Comparison of ENCODE assay signal across 8 cellular contexts in the genomic region with DNA sequence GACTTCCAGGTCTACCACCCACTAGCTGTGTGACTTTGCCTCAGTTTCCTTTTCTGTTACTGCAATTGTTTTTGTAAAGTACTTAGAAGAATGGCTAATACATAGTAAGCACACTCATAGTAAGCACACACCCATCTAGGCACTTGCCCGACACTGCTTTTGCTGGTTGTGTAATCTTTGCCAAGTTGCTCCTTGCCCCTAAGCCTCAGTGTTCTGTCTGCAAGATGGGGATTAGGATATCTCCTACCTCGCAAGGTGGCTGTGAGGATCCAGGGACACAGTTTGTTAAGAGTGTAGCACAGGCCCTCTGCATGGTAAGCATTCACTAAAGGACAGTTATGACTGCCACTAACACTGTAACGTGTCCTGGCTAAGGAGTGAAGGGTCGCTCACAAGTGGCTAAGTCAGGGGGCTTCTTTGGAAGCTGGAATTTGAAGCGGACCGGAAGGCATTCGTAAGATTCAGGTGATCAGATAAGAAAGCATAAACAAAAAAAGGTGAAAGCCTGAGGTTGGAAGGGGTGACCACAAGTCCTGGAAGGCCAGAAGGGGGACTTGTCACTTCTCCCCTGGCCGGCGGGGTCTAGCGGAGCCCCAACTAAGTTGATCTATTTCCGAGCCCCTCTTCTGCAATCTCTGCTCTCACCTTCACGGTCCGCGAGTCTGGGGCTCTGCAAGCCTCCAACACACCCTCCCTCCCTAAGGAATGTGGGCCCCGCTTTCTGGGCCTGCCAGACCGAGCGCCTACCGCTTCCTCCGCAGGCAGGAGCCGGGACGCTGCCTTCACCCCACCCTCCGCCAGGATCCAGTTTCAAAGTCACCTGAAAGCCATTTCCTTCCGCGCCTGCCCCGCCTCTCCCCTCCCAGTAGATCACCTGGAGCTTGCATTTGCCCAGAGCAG. TPM values are rescaled to one million over a fixed set of nuclear protein-coding genes. Genes with fewer than 3 reads are reported as not detected.
DNase-seq lines count a peak whose midpoint lies in the region; ATAC-seq and TF ChIP-seq lines count a peak whose summit lies in the region.

No MANE protein-coding gene starts in this region.

- H3K36me3 ChIP-seq in neural progenitor cell, result no peaks in the 10 kb centered on the region

- ATAC-seq in HG02938 (IDR thresholded peaks at IDR 0.05; ENCODE audit: unreplicated experiment) (no peak), GM19452 (IDR thresholded peaks at IDR 0.05; ENCODE audit: unreplicated experiment) (no peak)

- H3K9me3 Mint-ChIP-seq in neural progenitor cell, result no peaks in the 10 kb centered on the region

- TF ChIP-seq CTCF in neural progenitor cell (IDR thresholded peaks at IDR 0.05), result no peak
- TF ChIP-seq CTCF in GM13977 (IDR thresholded peaks at IDR 0.05; ENCODE audit: extremely low read depth, insufficient read depth, missing control alignments), result no peak

- H3K27me3 Mint-ChIP-seq in neural progenitor cell (ENCODE audit: insufficient read depth, low read depth), result peaks cover 28% of the 10 kb centered on the region

- in situ Hi-C loops in GM13977 (cut with MboI; ENCODE audit: low pct_unique_long_range_greater_than_20kb, low sequenced_read_pairs, unreplicated experiment), result no loop called here

- H3K36me3 Mint-ChIP-seq in neural progenitor cell, result no peaks in the 10 kb centered on the region

- H3K9ac ChIP-seq in neural progenitor cell, result no peak overlapping the region

- H3K4me3 ChIP-seq in neural progenitor cell, result peak overlapping the region; percentile 82

- H3K27me3 ChIP-seq in neural progenitor cell, result peaks cover 21% of the 10 kb centered on the region

- H2AFZ ChIP-seq in neural progenitor cell (replicated peaks), result no peak overlapping the region

- peaks cover 36% of the 10 kb centered on the region for H3K79me2 ChIP-seq in neural progenitor cell (ENCODE audit: low read depth)

- H4K20me1 ChIP-seq in neural progenitor cell (ENCODE audit: low read depth), result peaks cover 22% of the 10 kb centered on the region

- H3F3A ChIP-seq in neural progenitor cell (ENCODE audit: low read depth), result peaks cover 59% of the 10 kb centered on the region

- no peaks in the 10 kb centered on the region for H3K9me3 ChIP-seq in neural progenitor cell (ENCODE audit: low read depth)

- peak; percentile 72 for DNase-seq in DMS79 (lab: John Stamatoyannopoulos, UW)
- DNase-seq in NCI-H510A (lab: John Stamatoyannopoulos, UW), result peak; percentile 54
- DNase-seq in effector CD4-positive, alpha-beta T cell, result peak; percentile 19
- peak; percentile 83 for DNase-seq in neural progenitor cell (ENCODE audit: low spot score)
- no peak for DNase-seq in GM13977 (ENCODE audit: low spot score)
- no peak for DNase-seq in AG08395 (ENCODE audit: low spot score)

- no peak overlapping the region for H3K27ac Mint-ChIP-seq in neural progenitor cell

- H3K4me3 Mint-ChIP-seq in neural progenitor cell, result peak overlapping the region; percentile 77

- peak overlapping the region; percentile 93 for H3K4me2 ChIP-seq in neural progenitor cell

- peaks cover 68% of the 10 kb centered on the region for H3K4me1 ChIP-seq in neural progenitor cell

- H3K4me1 Mint-ChIP-seq in neural progenitor cell, result peaks cover 62% of the 10 kb centered on the region

- no peak overlapping the region for H3K27ac ChIP-seq in neural progenitor cell

RNA-seq across cellular contexts. Expression of gene PLEKHG3, which starts 1.5 kb away (rescaled TPM):
- 12.6 and 50.0 TPM in 2 replicates for total RNA-seq in neural progenitor cell (ENCODE audit: low replicate concordance)

Comparison
In these comparisons a context has a peak if more than half of its experiments do, and no peak if none do; other contexts are left out.
1. DNase-seq: peak in DMS79 (single experiment), NCI-H510A (single experiment), effector CD4-positive, alpha-beta T cell (single experiment) and neural progenitor cell (single experiment); none in GM13977 (single experiment) and AG08395 (single experiment).